Comparison of ENCODE assay signal across 25 cellular contexts in the genomic region with DNA sequence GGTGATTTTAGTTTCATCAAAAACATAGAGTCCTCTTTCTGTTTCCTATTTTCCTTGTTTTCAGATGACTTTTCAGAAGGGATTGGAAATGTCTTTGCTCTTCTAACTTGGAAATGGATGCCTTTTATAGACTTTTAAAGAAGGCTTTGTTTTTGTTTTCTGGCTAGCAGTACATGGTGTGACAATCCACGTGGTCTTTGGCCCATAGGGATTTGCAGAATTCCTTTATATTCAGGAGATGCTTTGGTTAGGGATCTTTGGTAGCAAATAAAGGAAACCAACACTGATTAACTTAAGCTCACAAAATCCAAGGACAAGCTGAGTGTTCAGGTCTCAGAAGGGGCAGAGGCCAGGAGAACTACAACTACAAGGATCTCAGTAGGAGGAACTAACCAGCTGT. TPM values are rescaled to one million over a fixed set of nuclear protein-coding genes. Genes with fewer than 3 reads are reported as not detected.
"Had no signal": no experiment of that assay in that cellular context is flagged by ENCODE, and none has a peak within 500 bp of the region (broad histone marks: within the 10 kb centered on the region; RNA-seq: fewer than 3 reads in every experiment).

No MANE protein-coding gene starts in this region.

- ATAC-seq: activated CD4-positive, CD25-positive, alpha-beta regulatory T cell treated with anti-CD3 and anti-CD28 coated beads, Interleukin-2, amount 50 U/mL, for 24 hours; activated CD8-positive, alpha-beta T cell treated with anti-CD3 and anti-CD28 coated beads for 36 hours; activated T-cell treated with anti-CD3 and anti-CD28 coated beads, Interleukin-2, amount 50 U/mL, for 72 hours had no signal

- H3K4me3 ChIP-seq: adrenal gland, MG63, SJSA1 had no signal

- DNase-seq: activated CD4-positive, alpha-beta T cell treated with anti-CD3 and anti-CD28 coated beads for 4 hours; activated CD8-positive, alpha-beta memory T cell treated with anti-CD3 and anti-CD28 coated beads, Interleukin-2, amount 50 U/mL, for 4 hours; activated CD8-positive, alpha-beta T cell treated with anti-CD3 and anti-CD28 coated beads for 36 hours; activated naive CD4-positive, alpha-beta T cell treated with anti-CD3 and anti-CD28 coated beads, Interleukin-2, amount 50 U/mL, for 16 hours; activated naive CD8-positive, alpha-beta T cell treated with anti-CD3 and anti-CD28 coated beads, Interleukin-2, amount 10 ng/mL, durations not matched to agents 7 days and 5 days; activated T-cell treated with anti-CD3 and anti-CD28 coated beads, Interleukin-2, amount 50 U/mL, for 72 hours; adrenal gland; anterior cingulate cortex; MG63; NCI-H1092 treated with DMSO at 0.1 percent for 48 hours; NCI-H1417 treated with DMSO at 0.1 percent for 48 hours; NCI-H1694; NCI-H2029; NCI-H2107; NCI-H2171 treated with DMSO at 0.1 percent for 48 hours; NCI-H226; NCI-H526; NCI-H82; NK-92 treated with Interleukin-12 subunit alpha and Interleukin-12 subunit beta, amount 100 ng/mL, for 24 hours; SHP77; T-helper 1 cell had no signal

RNA-seq across cellular contexts. Expression of a gene that starts 58.5 kb away (rescaled TPM):
- total RNA-seq: activated CD8-positive, alpha-beta T cell treated with anti-CD3 and anti-CD28 coated beads for 36 hours; activated naive CD8-positive, alpha-beta T cell treated with anti-CD3 and anti-CD28 coated beads, Interleukin-2, amount 10 ng/mL, durations not matched to agents 7 days and 5 days; activated T-cell treated with anti-CD3 and anti-CD28 coated beads, Interleukin-2, amount 50 U/mL, for 72 hours; adrenal gland; cardiac septum; NCI-H460; SJSA1 had no signal
